In the genomic region with DNA sequence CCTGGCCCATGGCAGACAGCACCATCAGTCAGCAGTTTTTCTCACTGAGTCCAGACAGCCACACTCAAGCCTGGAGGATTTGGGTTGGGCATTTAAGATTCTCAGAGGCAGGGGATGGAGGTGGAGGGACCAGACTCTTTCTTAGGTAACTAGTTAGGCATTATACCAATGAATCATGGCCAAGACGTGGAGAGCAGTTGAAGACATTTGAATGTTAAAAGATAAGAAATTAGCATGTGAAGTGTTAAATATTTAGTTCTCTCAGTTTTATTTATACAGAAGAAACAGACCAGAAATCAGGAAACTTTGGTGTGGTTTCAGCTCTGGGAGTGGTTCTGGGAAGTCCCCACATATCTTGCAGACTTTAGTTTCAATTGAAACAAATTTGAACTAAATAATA, we compare ENCODE assay signal across 1 cellular context.
TF ChIP-seq lines count a peak whose summit lies in the region.

No MANE protein-coding gene starts in this region.

TF ChIP-seq in GM12878, 131 proteins besides CTCF, POLR2A, EP300 and RAD21:
- TF ChIP-seq RELB (IDR thresholded peaks at IDR 0.05; ENCODE audit: low read depth) = peak; percentile 11; the same call in 1 of the 2 replicates
- TF ChIP-seq RUNX3 (IDR thresholded peaks at IDR 0.05; ENCODE audit: low read length) = peak; percentile 53
- TF ChIP-seq, protein P1, sequence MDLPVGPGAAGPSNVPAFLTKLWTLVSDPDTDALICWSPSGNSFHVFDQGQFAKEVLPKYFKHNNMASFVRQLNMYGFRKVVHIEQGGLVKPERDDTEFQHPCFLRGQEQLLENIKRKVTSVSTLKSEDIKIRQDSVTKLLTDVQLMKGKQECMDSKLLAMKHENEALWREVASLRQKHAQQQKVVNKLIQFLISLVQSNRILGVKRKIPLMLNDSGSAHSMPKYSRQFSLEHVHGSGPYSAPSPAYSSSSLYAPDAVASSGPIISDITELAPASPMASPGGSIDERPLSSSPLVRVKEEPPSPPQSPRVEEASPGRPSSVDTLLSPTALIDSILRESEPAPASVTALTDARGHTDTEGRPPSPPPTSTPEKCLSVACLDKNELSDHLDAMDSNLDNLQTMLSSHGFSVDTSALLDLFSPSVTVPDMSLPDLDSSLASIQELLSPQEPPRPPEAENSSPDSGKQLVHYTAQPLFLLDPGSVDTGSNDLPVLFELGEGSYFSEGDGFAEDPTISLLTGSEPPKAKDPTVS (IDR thresholded peaks at IDR 0.05; ENCODE audit: low read depth, low read length) = no peak
- no peak for TF ChIP-seq SUPT20H (IDR thresholded peaks at IDR 0.05; ENCODE audit: borderline replicate concordance, control insufficient read depth, low read depth, low read length)
- TF ChIP-seq, protein P2, sequence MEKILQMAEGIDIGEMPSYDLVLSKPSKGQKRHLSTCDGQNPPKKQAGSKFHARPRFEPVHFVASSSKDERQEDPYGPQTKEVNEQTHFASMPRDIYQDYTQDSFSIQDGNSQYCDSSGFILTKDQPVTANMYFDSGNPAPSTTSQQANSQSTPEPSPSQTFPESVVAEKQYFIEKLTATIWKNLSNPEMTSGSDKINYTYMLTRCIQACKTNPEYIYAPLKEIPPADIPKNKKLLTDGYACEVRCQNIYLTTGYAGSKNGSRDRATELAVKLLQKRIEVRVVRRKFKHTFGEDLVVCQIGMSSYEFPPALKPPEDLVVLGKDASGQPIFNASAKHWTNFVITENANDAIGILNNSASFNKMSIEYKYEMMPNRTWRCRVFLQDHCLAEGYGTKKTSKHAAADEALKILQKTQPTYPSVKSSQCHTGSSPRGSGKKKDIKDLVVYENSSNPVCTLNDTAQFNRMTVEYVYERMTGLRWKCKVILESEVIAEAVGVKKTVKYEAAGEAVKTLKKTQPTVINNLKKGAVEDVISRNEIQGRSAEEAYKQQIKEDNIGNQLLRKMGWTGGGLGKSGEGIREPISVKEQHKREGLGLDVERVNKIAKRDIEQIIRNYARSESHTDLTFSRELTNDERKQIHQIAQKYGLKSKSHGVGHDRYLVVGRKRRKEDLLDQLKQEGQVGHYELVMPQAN (conservative IDR thresholded peaks at IDR 0.05) = no peak
TF ChIP-seq in GM12878: peak in this region for 2.
